Comparison of ENCODE assay signal across 9 cellular contexts in the genomic region with DNA sequence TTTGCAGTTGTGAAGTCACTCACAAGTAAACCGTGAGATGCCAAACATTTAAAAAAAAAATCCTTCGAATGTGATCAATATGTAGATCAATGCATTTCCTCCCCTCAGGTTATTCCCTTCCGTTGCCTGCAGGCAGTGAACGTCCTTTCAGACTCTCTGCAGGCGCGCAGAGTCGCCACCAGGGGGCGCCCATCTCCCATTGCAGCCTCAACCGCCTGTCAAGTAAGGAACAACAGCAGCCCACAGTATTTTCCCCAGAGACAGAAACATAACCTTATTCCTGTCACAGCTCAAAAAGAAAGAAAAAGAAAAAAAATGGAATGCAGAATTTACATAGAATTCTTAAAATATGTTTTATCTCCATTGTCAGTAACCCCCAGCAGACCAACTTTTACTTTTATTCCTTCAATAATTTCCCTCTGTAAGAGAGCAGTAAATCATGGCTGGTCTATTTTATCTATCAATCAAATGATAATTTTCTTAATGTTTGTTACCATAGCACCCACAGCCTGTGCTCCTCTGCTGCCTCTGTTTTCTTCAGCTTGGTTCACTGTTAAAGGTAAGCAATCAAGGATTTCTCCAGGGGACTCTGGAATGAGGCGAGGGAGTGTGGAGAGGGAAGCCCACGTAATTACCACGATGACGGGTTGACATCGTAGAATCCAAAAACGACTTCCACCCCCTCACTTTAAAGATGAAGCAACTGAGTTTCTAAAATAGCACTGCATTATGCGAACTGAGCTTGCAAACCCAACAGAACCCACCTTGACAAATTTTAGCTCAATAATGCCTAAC.
DNase-seq lines count a peak whose midpoint lies in the region; ATAC-seq, FAIRE-seq and TF ChIP-seq lines count a peak whose summit lies in the region.
"Had no signal": no experiment of that assay in that cellular context is flagged by ENCODE, and none has a peak within 500 bp of the region (broad histone marks: within the 10 kb centered on the region; RNA-seq: fewer than 3 reads in every experiment).

No MANE protein-coding gene starts in this region.

- peak; percentile 6 for FAIRE-seq in D721Med (lab: Jason Lieb, UNC)

- H3K36me3 Mint-ChIP-seq in neural crest cell (ENCODE audit: low read depth) = no peaks in the 10 kb centered on the region

- ATAC-seq in GM19455 (IDR thresholded peaks at IDR 0.05; ENCODE audit: unreplicated experiment) (peak; percentile 97), HG03460 (IDR thresholded peaks at IDR 0.05; ENCODE audit: unreplicated experiment) (peak; percentile 98)

- H3K27me3 Mint-ChIP-seq in neural crest cell (ENCODE audit: low read depth) = peaks cover 3% of the 10 kb centered on the region
- H3K27me3 Mint-ChIP-seq: central memory CD8-positive, alpha-beta T cell had no signal

- H3K9me3 ChIP-seq in NT2/D1 (ENCODE audit: insufficient read depth, low read length) = no peaks in the 10 kb centered on the region

- H3K36me3 ChIP-seq in NT2/D1 (ENCODE audit: insufficient read depth, insufficient read length, low read length) = no peaks in the 10 kb centered on the region

- DNase-seq in D721Med (ENCODE audit: insufficient read length, low spot score) (no peak), NT2/D1 (ENCODE audit: low read depth, low spot score) (peak; percentile 48), fibroblast of gingiva (ENCODE audit: low read depth) (peak; percentile 44), neural crest cell (ENCODE audit: low read depth, low spot score) (peak; percentile 84), superior temporal gyrus (ENCODE audit: extremely low spot score) (peak; percentile 90)
- peak; percentile 50 for DNase-seq in activated T-cell treated with anti-CD3 and anti-CD28 coated beads, Interleukin-2, amount 50 U/mL, for 1 hour

- peaks cover 25% of the 10 kb centered on the region for H3K4me1 Mint-ChIP-seq in neural crest cell
- H3K4me1 Mint-ChIP-seq: central memory CD8-positive, alpha-beta T cell had no signal

- no peak overlapping the region for H3K9ac ChIP-seq in NT2/D1 (ENCODE audit: insufficient read length, low read depth)

- H3K9me3 Mint-ChIP-seq in neural crest cell = peaks cover 6% of the 10 kb centered on the region
- H3K9me3 Mint-ChIP-seq: central memory CD8-positive, alpha-beta T cell had no signal

- peak; percentile 96 for TF ChIP-seq CTCF in D721Med (IDR thresholded peaks at IDR 0.05; ENCODE audit: insufficient read depth, missing control alignments)
- TF ChIP-seq CTCF in neural crest cell (conservative IDR thresholded peaks at IDR 0.05) = peak; percentile 97

- no peak overlapping the region for H3K4me3 Mint-ChIP-seq in neural crest cell
- H3K4me3 Mint-ChIP-seq: central memory CD8-positive, alpha-beta T cell had no signal

- no peak overlapping the region for H3K27ac Mint-ChIP-seq in neural crest cell (ENCODE audit: unreplicated experiment)

- no peaks in the 10 kb centered on the region for H3K27me3 ChIP-seq in NT2/D1 (ENCODE audit: insufficient read depth, insufficient read length)

- no peak overlapping the region for H3K4me3 ChIP-seq in NT2/D1 (ENCODE audit: insufficient read length, low read depth)

- H3K4me1 ChIP-seq in NT2/D1 (ENCODE audit: insufficient read depth, insufficient read length) = peaks cover 2% of the 10 kb centered on the region
